11 cellular contexts compared by ENCODE assay signal in genomic region chr2:95026471-95027368, GRCh38. TPM values are rescaled to one million over a fixed set of nuclear protein-coding genes. Genes with fewer than 3 reads are reported as not detected.
DNase-seq lines count a peak whose midpoint lies in the region; ATAC-seq and TF ChIP-seq lines count a peak whose summit lies in the region.
"Had no signal": no experiment of that assay in that cellular context is flagged by ENCODE, and none has a peak within 500 bp of the region (broad histone marks: within the 10 kb centered on the region; RNA-seq: fewer than 3 reads in every experiment).

No MANE protein-coding gene starts in this region.

- peaks cover 10% of the 10 kb centered on the region for H3K36me3 ChIP-seq in thymus (ENCODE audit: control insufficient read depth, insufficient read depth)
- H3K36me3 ChIP-seq in BE2C = no peaks in the 10 kb centered on the region

- 6% methylated on average over 47 of the region's 47 CpGs for WGBS in thymus

- no peaks in the 10 kb centered on the region for H3K9me3 Mint-ChIP-seq in activated CD4-positive, alpha-beta T cell treated with anti-CD3 and anti-CD28 coated beads, Interleukin-2, amount 10 ng/mL, durations not matched to agents 24 days and 14 days
- no peaks in the 10 kb centered on the region for H3K9me3 Mint-ChIP-seq in activated naive CD4-positive, alpha-beta T cell treated with anti-CD3 and anti-CD28 coated beads, Interleukin-2, amount 50 U/mL, for 24 hours

- H3K27ac ChIP-seq in thymus (ENCODE audit: low read depth) = peak overlapping the region; percentile 95

- no peaks in the 10 kb centered on the region for H3K27me3 ChIP-seq in thymus (ENCODE audit: control insufficient read depth, insufficient read depth)
- peaks cover 43% of the 10 kb centered on the region for H3K27me3 ChIP-seq in BE2C

- no peak for ATAC-seq in HG02610 (IDR thresholded peaks at IDR 0.05; ENCODE audit: unreplicated experiment)

- DNase-seq in activated CD4-positive, alpha-beta T cell treated with anti-CD3 and anti-CD28 coated beads, Interleukin-2, amount 10 ng/mL, durations not matched to agents 24 days and 14 days = peak; percentile 80
- DNase-seq in activated CD4-positive, alpha-beta T cell treated with anti-CD3 and anti-CD28 coated beads, Interleukin-2, amount 50 U/mL, for 4 hours = no peak
- DNase-seq in left kidney (ENCODE audit: low read depth, low spot score) (peak; percentile 59), kidney glomerular epithelial cell (lab: John Stamatoyannopoulos, UW) (no peak), BE2C (no peak)
- DNase-seq: cerebellar nuclear complex, NCI-H187 treated with DMSO at 0.1 percent for 48 hours, T1000 had no signal

- H3K27me3 Mint-ChIP-seq in activated CD4-positive, alpha-beta T cell treated with anti-CD3 and anti-CD28 coated beads, Interleukin-2, amount 10 ng/mL, durations not matched to agents 24 days and 14 days = no peaks in the 10 kb centered on the region
- no peaks in the 10 kb centered on the region for H3K27me3 Mint-ChIP-seq in activated naive CD4-positive, alpha-beta T cell treated with anti-CD3 and anti-CD28 coated beads, Interleukin-2, amount 50 U/mL, for 24 hours

- intact Hi-C loops in activated CD4-positive, alpha-beta T cell treated with anti-CD3 and anti-CD28 coated beads, Interleukin-2, amount 10 ng/mL, durations not matched to agents 24 days and 14 days (cut with micrococcal nuclease) = loop anchor here (1.0 kb wide), 2 partner anchors 13 to 48 kb away; no protein-coding TSS in a partner anchor

- peak overlapping the region; percentile 98 for H3K4me3 Mint-ChIP-seq in activated CD4-positive, alpha-beta T cell treated with anti-CD3 and anti-CD28 coated beads, Interleukin-2, amount 10 ng/mL, durations not matched to agents 24 days and 14 days
- H3K4me3 Mint-ChIP-seq in activated naive CD4-positive, alpha-beta T cell treated with anti-CD3 and anti-CD28 coated beads, Interleukin-2, amount 50 U/mL, for 24 hours = peak overlapping the region; percentile 98

- peak overlapping the region; percentile 75 for H3K4me3 ChIP-seq in thymus (ENCODE audit: low read length)
- no peak overlapping the region for H3K4me3 ChIP-seq in BE2C (ENCODE audit: low read depth, low read length)

- no peak for TF ChIP-seq CTCF in BE2C (IDR thresholded peaks at IDR 0.05; ENCODE audit: low read depth, low read length)

- H3K4me1 ChIP-seq in thymus (ENCODE audit: control insufficient read depth, insufficient read depth, low read length) = peaks cover 47% of the 10 kb centered on the region
- no peaks in the 10 kb centered on the region for H3K4me1 ChIP-seq in BE2C

- H3K4me1 Mint-ChIP-seq in activated CD4-positive, alpha-beta T cell treated with anti-CD3 and anti-CD28 coated beads, Interleukin-2, amount 10 ng/mL, durations not matched to agents 24 days and 14 days = peaks cover 75% of the 10 kb centered on the region
- H3K4me1 Mint-ChIP-seq in activated naive CD4-positive, alpha-beta T cell treated with anti-CD3 and anti-CD28 coated beads, Interleukin-2, amount 50 U/mL, for 24 hours = peaks cover 86% of the 10 kb centered on the region

- peaks cover 43% of the 10 kb centered on the region for H3K36me3 Mint-ChIP-seq in activated CD4-positive, alpha-beta T cell treated with anti-CD3 and anti-CD28 coated beads, Interleukin-2, amount 10 ng/mL, durations not matched to agents 24 days and 14 days (ENCODE audit: low read depth)
- H3K36me3 Mint-ChIP-seq in activated naive CD4-positive, alpha-beta T cell treated with anti-CD3 and anti-CD28 coated beads, Interleukin-2, amount 50 U/mL, for 24 hours = no peaks in the 10 kb centered on the region

- H3K9me3 ChIP-seq in thymus (ENCODE audit: control insufficient read depth) (peaks cover 2% of the 10 kb centered on the region), BE2C (no peaks in the 10 kb centered on the region)

- peak overlapping the region; percentile 99 for H3K27ac Mint-ChIP-seq in activated CD4-positive, alpha-beta T cell treated with anti-CD3 and anti-CD28 coated beads, Interleukin-2, amount 10 ng/mL, durations not matched to agents 24 days and 14 days
- peak overlapping the region; percentile 70 for H3K27ac Mint-ChIP-seq in activated naive CD4-positive, alpha-beta T cell treated with anti-CD3 and anti-CD28 coated beads, Interleukin-2, amount 50 U/mL, for 24 hours

RNA-seq across cellular contexts. Expression of gene MAL, which starts 1.2 kb away (rescaled TPM):
- 166 and 167 TPM in 2 replicates for total RNA-seq in activated CD4-positive, alpha-beta T cell treated with anti-CD3 and anti-CD28 coated beads, Interleukin-2, amount 10 ng/mL, durations not matched to agents 24 days and 14 days
- polyA plus RNA-seq in thymus = 143 TPM
- not detected for polyA plus RNA-seq in BE2C (2012; ENCODE audit: insufficient read depth, insufficient read length, low read depth)

Comparison
In these comparisons a context has a peak if more than half of its experiments do, and no peak if none do; other contexts are left out.
1. DNase-seq: peak in activated CD4-positive, alpha-beta T cell treated with anti-CD3 and anti-CD28 coated beads, Interleukin-2, amount 10 ng/mL, durations not matched to agents 24 days and 14 days (single experiment) and left kidney (single experiment); none in activated CD4-positive, alpha-beta T cell treated with anti-CD3 and anti-CD28 coated beads, Interleukin-2, amount 50 U/mL, for 4 hours (0 of 2), kidney glomerular epithelial cell (single experiment) and BE2C (single experiment).